ENCODE assay signal across 19 cellular contexts in the genomic region with DNA sequence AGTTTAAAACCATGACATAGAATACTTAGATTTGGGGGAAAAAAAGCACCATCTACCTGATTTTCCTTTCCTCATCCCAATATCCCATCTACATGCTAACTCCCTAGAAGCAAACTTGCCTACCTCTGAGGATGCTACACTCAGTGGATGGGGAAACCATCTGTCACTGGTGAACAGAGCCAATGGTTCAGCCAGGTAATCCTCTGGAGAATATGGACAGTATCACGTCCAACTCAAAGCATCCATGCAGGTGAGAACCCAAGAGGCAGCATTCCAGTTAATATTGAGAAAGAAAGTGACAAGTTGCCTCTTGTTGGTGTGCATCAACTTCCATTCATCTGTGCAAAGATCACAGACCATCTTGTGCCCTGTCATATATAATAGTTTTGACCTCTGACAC.
"Had no signal": no experiment of that assay in that cellular context is flagged by ENCODE, and none has a peak within 500 bp of the region (broad histone marks: within the 10 kb centered on the region; RNA-seq: fewer than 3 reads in every experiment).

No MANE protein-coding gene starts in this region.

- H3K4me3 ChIP-seq: breast epithelium, MG63, Peyer's patch had no signal

- DNase-seq: activated CD4-positive, alpha-beta T cell treated with anti-CD3 and anti-CD28 coated beads for 4 hours; activated CD8-positive, alpha-beta memory T cell treated with anti-CD3 and anti-CD28 coated beads, Interleukin-2, amount 50 U/mL, for 4 hours; activated CD8-positive, alpha-beta T cell treated with anti-CD3 and anti-CD28 coated beads for 36 hours; activated gamma-delta T cell treated with Interleukin-2 at 50 U/mL for 16 hours; activated naive CD4-positive, alpha-beta T cell treated with anti-CD3 and anti-CD28 coated beads, Interleukin-2, amount 10 ng/mL, durations not matched to agents 7 days and 5 days; activated naive CD8-positive, alpha-beta T cell treated with anti-CD3 and anti-CD28 coated beads for 36 hours; activated T-cell treated with anti-CD3 and anti-CD28 coated beads, Interleukin-2, amount 50 U/mL, for 72 hours; anterior cingulate cortex; MG63; NCI-H1105 treated with DMSO at 0.1 percent for 48 hours; NCI-H1436 treated with DMSO at 0.1 percent for 48 hours; NCI-H187; NCI-H2081 treated with DMSO at 0.1 percent for 48 hours; NCI-H446; NCI-H524; Peyer's patch; SHP77 treated with DMSO at 0.1 percent for 48 hours had no signal

- H3K9me3 ChIP-seq: breast epithelium, MG63, Peyer's patch had no signal

- H3K27me3 ChIP-seq: breast epithelium, MG63, Peyer's patch had no signal

- H3K27ac ChIP-seq: Peyer's patch had no signal

- H3K4me1 ChIP-seq: breast epithelium, Peyer's patch had no signal

- H3K36me3 ChIP-seq: breast epithelium, MG63, Peyer's patch had no signal

- ATAC-seq: activated CD4-positive, CD25-positive, alpha-beta regulatory T cell treated with anti-CD3 and anti-CD28 coated beads, Interleukin-2, amount 50 U/mL, for 24 hours; activated CD8-positive, alpha-beta T cell treated with anti-CD3 and anti-CD28 coated beads for 36 hours; activated T-cell treated with anti-CD3 and anti-CD28 coated beads, Interleukin-2, amount 50 U/mL, for 72 hours had no signal
